ENCODE assay signal across 20 cellular contexts in genomic region chr10:13624630-13625029, GRCh38.
"Had no signal": no experiment of that assay in that cellular context is flagged by ENCODE, and none has a peak within 500 bp of the region (broad histone marks: within the 10 kb centered on the region; RNA-seq: fewer than 3 reads in every experiment).

No MANE protein-coding gene starts in this region.

- H3K9me3 Mint-ChIP-seq: immature natural killer cell; naive thymus-derived CD4-positive, alpha-beta T cell; stimulated activated memory B cell treated with anti-CD40 and anti-IgM and Interleukin-4, amounts not matched to agents 10 μg/mL and 1 μg/mL and 100 μg/mL, for 72 hours; stimulated activated naive CD8-positive, alpha-beta T cell treated with anti-CD3 and anti-CD28 coated beads, Interleukin-15, amount 100 ng/mL, for 72 hours had no signal

- H3K27me3 Mint-ChIP-seq: naive thymus-derived CD4-positive, alpha-beta T cell; stimulated activated memory B cell treated with anti-CD40 and anti-IgM and Interleukin-4, amounts not matched to agents 10 μg/mL and 1 μg/mL and 100 μg/mL, for 72 hours; stimulated activated naive CD8-positive, alpha-beta T cell treated with anti-CD3 and anti-CD28 coated beads, Interleukin-15, amount 100 ng/mL, for 72 hours had no signal

- H3K27ac Mint-ChIP-seq: immature natural killer cell; naive thymus-derived CD4-positive, alpha-beta T cell; stimulated activated memory B cell treated with anti-CD40 and anti-IgM and Interleukin-4, amounts not matched to agents 10 μg/mL and 1 μg/mL and 100 μg/mL, for 72 hours; stimulated activated naive CD8-positive, alpha-beta T cell treated with anti-CD3 and anti-CD28 coated beads, Interleukin-15, amount 100 ng/mL, for 72 hours had no signal

- H3K4me1 Mint-ChIP-seq: immature natural killer cell; naive thymus-derived CD4-positive, alpha-beta T cell; stimulated activated memory B cell treated with anti-CD40 and anti-IgM and Interleukin-4, amounts not matched to agents 10 μg/mL and 1 μg/mL and 100 μg/mL, for 72 hours; stimulated activated naive CD8-positive, alpha-beta T cell treated with anti-CD3 and anti-CD28 coated beads, Interleukin-15, amount 100 ng/mL, for 72 hours had no signal

- ATAC-seq: gastrocnemius medialis; left colon; naive thymus-derived CD4-positive, alpha-beta T cell; psoas muscle; right lobe of liver; stimulated activated memory B cell treated with anti-CD40 and anti-IgM and Interleukin-4, amounts not matched to agents 10 μg/mL and 1 μg/mL and 100 μg/mL, for 72 hours; stimulated activated naive CD8-positive, alpha-beta T cell treated with anti-CD3 and anti-CD28 coated beads, Interleukin-15, amount 100 ng/mL, for 72 hours had no signal

- H3K27ac ChIP-seq: colonic mucosa, gastrocnemius medialis, neutrophil, psoas muscle, right lobe of liver, spleen, testis, tibial nerve had no signal

- H3K4me1 ChIP-seq: colonic mucosa, gastrocnemius medialis, psoas muscle, right lobe of liver, spleen, testis, tibial nerve had no signal

- FAIRE-seq: kidney had no signal

- H3K27me3 ChIP-seq: colonic mucosa, gastrocnemius medialis, neutrophil, right lobe of liver, spleen, testis, tibial nerve had no signal

- H3K36me3 ChIP-seq: colonic mucosa had no signal

- DNase-seq: colonic mucosa; dermis blood vessel endothelial cell; gastrocnemius medialis; glutamatergic neuron; immature natural killer cell; kidney; left colon; naive thymus-derived CD4-positive, alpha-beta T cell; psoas muscle; retina; right lobe of liver; spleen; stimulated activated CD4-positive, alpha-beta T cell treated with anti-CD3 and anti-CD28 coated beads, Interleukin-15, amount 100 ng/mL, for 24 hours; stimulated activated CD4-positive, alpha-beta T cell treated with anti-CD3 and anti-CD28 coated beads, Interleukin-1b, Interleukin-23, amount 100 ng/mL, for 48 hours; stimulated activated CD4-positive, alpha-beta T cell treated with anti-CD3 and anti-CD28 coated beads, Interleukin-4, amount 100 ng/mL, for 24 hours; stimulated activated naive CD8-positive, alpha-beta T cell treated with anti-CD3 and anti-CD28 coated beads, Interleukin-15, amount 100 ng/mL, for 72 hours; testis had no signal

- H3K4me3 ChIP-seq: colonic mucosa, gastrocnemius medialis, psoas muscle, right lobe of liver, spleen, testis, tibial nerve had no signal

- H3K4me3 Mint-ChIP-seq: immature natural killer cell; naive thymus-derived CD4-positive, alpha-beta T cell; stimulated activated memory B cell treated with anti-CD40 and anti-IgM and Interleukin-4, amounts not matched to agents 10 μg/mL and 1 μg/mL and 100 μg/mL, for 72 hours; stimulated activated naive CD8-positive, alpha-beta T cell treated with anti-CD3 and anti-CD28 coated beads, Interleukin-15, amount 100 ng/mL, for 72 hours had no signal

- H3K9me3 ChIP-seq: colonic mucosa, gastrocnemius medialis, neutrophil, psoas muscle, right lobe of liver, spleen, testis, tibial nerve had no signal
